In genomic region chr10:29174389-29174788, GRCh38 we compare ENCODE assay signal across 22 cellular contexts.
"Had no signal": no experiment of that assay in that cellular context is flagged by ENCODE, and none has a peak within 500 bp of the region (broad histone marks: within the 10 kb centered on the region; RNA-seq: fewer than 3 reads in every experiment).

No MANE protein-coding gene starts in this region.

- H3K27ac ChIP-seq: body of pancreas, dorsolateral prefrontal cortex, epithelial cell of prostate, gastrocnemius medialis, heart left ventricle, left ventricle myocardium inferior, prostate gland, skin epidermis, tibial nerve, uterus had no signal

- FAIRE-seq: colon had no signal

- H3K4me3 ChIP-seq: body of pancreas, dorsolateral prefrontal cortex, gastrocnemius medialis, heart left ventricle, left ventricle myocardium inferior, prostate gland, skin epidermis, tibial nerve, uterus had no signal

- H3K36me3 ChIP-seq: gastrocnemius medialis, heart left ventricle, left ventricle myocardium inferior, prostate gland, tibial nerve, uterus had no signal

- ATAC-seq: activated CD8-positive, alpha-beta memory T cell treated with anti-CD3 and anti-CD28 coated beads, Interleukin-2, amount 10 ng/mL, durations not matched to agents 7 days and 5 days; body of pancreas; gastrocnemius medialis; heart left ventricle; right cardiac atrium; stimulated activated naive CD8-positive, alpha-beta T cell treated with anti-CD3 and anti-CD28 coated beads, Interleukin-15, Interleukin-2, amounts not matched to agents 100 U/mL and 50 U/mL, for 24 hours had no signal

- DNase-seq: activated B cell treated with CpG ODN at 0.5 μM for 24 hours; activated CD4-positive, alpha-beta memory T cell treated with anti-CD3 and anti-CD28 coated beads, Interleukin-2, amount 10 ng/mL, durations not matched to agents 7 days and 5 days; activated CD4-positive, alpha-beta T cell treated with anti-CD3 and anti-CD28 coated beads for 4 hours; activated CD8-positive, alpha-beta memory T cell treated with anti-CD3 and anti-CD28 coated beads, Interleukin-2, amount 10 ng/mL, durations not matched to agents 7 days and 5 days; amniotic stem cell; body of pancreas; central memory CD4-positive, alpha-beta T cell; dorsolateral prefrontal cortex; endodermal cell; gastrocnemius medialis; heart left ventricle; left ventricle myocardium inferior; occipital lobe; right cardiac atrium; stimulated activated naive CD8-positive, alpha-beta T cell treated with anti-CD3 and anti-CD28 coated beads, Interleukin-15, Interleukin-2, amounts not matched to agents 100 U/mL and 50 U/mL, for 24 hours; substantia nigra; uterus had no signal

- H3K9me3 ChIP-seq: body of pancreas, gastrocnemius medialis, prostate gland, uterus had no signal

- H3K4me1 ChIP-seq: body of pancreas, gastrocnemius medialis, heart left ventricle, left ventricle myocardium inferior, prostate gland, uterus had no signal

- H3K27me3 ChIP-seq: body of pancreas, gastrocnemius medialis, tibial nerve, uterus had no signal
